Comparison of ENCODE assay signal across 8 cellular contexts in the genomic region with DNA sequence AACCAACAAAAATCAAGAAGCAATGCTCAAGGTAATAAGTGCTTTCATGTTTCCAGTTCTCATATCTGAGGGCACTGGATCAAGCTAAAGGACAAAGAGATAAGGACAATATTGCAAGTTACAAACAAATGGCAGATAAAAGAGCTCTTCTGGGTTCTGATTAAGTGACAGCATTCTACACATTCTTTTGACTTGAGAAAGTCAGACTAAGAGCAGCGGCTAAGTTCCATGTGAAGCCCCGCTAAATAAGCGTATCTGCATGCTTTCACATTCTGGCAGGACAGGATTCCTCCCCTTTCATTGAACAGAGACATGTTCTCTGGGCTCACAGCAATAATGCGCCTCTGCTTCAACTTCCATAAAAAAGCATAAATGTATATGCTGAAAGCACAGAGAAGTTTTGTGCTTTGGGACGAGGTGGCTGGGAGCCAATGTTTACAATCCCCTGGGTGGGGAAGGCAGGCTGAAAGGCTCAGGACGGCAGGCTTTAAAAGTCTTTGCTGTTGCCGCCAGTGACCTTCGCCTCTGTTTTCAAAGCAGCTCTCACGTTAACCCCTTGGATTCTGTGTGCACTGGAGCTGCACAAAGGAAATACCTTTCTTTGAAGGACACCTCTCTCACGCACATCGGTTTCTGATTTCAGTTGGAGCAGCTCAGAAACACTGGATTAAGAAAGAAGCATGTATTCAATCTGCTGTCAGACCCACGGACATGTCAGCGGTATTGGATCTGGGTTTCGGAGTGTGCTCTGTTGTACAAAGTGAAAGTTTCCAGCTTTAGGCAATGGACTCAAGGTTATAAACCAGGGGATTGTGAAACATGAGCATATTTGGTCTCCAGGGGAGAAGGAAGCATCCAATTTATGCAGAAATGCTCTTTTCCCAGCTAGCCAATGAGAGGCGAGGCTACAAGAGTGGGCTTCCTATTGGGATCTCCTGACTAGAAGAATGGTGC.
A peak's percentile ranks its signal among the peaks of the same experiment; 100 is the strongest.
DNase-seq lines count a peak whose midpoint lies in the region; ATAC-seq, FAIRE-seq and TF ChIP-seq lines count a peak whose summit lies in the region.

No MANE protein-coding gene starts in this region.

- FAIRE-seq in bronchial epithelial cell (lab: Jason Lieb, UNC) (no peak), keratinocyte (lab: Jason Lieb, UNC) (peak; percentile 43), small intestine (lab: Jason Lieb, UNC) (no peak), frontal cortex (lab: Jason Lieb, UNC) (no peak)

- H3K79me2 ChIP-seq in keratinocyte (ENCODE audit: control insufficient read depth, insufficient read depth, low read length) = peaks cover 65% of the 10 kb centered on the region

- no peaks in the 10 kb centered on the region; the same call in 1 of the 2 replicates for H3K4me1 ChIP-seq in ES-I3 (ENCODE audit: insufficient read depth, low read length)
- H3K4me1 ChIP-seq in keratinocyte (ENCODE audit: control insufficient read depth, extremely low read depth, insufficient read depth, low read length) = peaks cover 4% of the 10 kb centered on the region
- H3K4me1 ChIP-seq in small intestine (ENCODE audit: control insufficient read depth in 2 of 2, insufficient read depth in 1 of 2, low read depth in 1 of 2, low read length in 1 of 2) = peaks cover 0 to 4% of the 10 kb centered on the region in 2 donors

- H3K27ac ChIP-seq in keratinocyte (ENCODE audit: control insufficient read depth, insufficient read depth, low read length) = peak overlapping the region; percentile 46
- H3K27ac ChIP-seq in small intestine (ENCODE audit: low read depth in 1 of 2, low read length in 1 of 2) = peak overlapping the region; percentile 77 to 81

- no peaks in the 10 kb centered on the region for H3K9me3 ChIP-seq in ES-I3 (ENCODE audit: control insufficient read depth, insufficient read depth, low read length)
- no peaks in the 10 kb centered on the region for H3K9me3 ChIP-seq in keratinocyte (ENCODE audit: control insufficient read depth, low read depth, low read length)
- H3K9me3 ChIP-seq in small intestine (ENCODE audit: control insufficient read depth, low read depth) = no peaks in the 10 kb centered on the region

- no peaks in the 10 kb centered on the region for H3K36me3 ChIP-seq in ES-I3 (ENCODE audit: insufficient read depth, low read length)
- no peaks in the 10 kb centered on the region for H3K36me3 ChIP-seq in bronchial epithelial cell (ENCODE audit: control insufficient read depth, insufficient read depth, low read length)
- H3K36me3 ChIP-seq in keratinocyte (ENCODE audit: control insufficient read depth in 2 of 2, extremely low read depth in 1 of 2, insufficient read depth in 2 of 2, low read length in 2 of 2) = peaks cover 0 to 4% of the 10 kb centered on the region in 2 experiments
- H3K36me3 ChIP-seq in small intestine (ENCODE audit: control insufficient read depth in 2 of 2, insufficient read depth in 2 of 2, low read length in 2 of 2) = no peaks in the 10 kb centered on the region

- dilution Hi-C loops in keratinocyte (cut with MboI; ENCODE audit: extremely low pct_ligation_motif_present, low sequenced_read_pairs) = no loop called here

- DNase-seq in NCI-H2227 (lab: John Stamatoyannopoulos, UW; ENCODE audit: unreplicated experiment) (peak; percentile 35), bronchial epithelial cell (ENCODE audit: low read depth) (peak; percentile 38), keratinocyte (ENCODE audit: low read depth, low spot score) (no peak), small intestine (peak; percentile 91), NCI-H187 (lab: John Stamatoyannopoulos, UW) (no peak), frontal cortex (ENCODE audit: low spot score in 2 of 2) (no peak)

- H3K9me1 ChIP-seq in keratinocyte (ENCODE audit: control insufficient read depth, extremely low read depth, insufficient read depth, low read length) = no peaks in the 10 kb centered on the region

- ATAC-seq in HG03520 (IDR thresholded peaks at IDR 0.05; ENCODE audit: unreplicated experiment) = no peak

- H3K4me2 ChIP-seq in keratinocyte (ENCODE audit: control insufficient read depth, extremely low read depth, insufficient read depth, low read depth, low read length) = peak overlapping the region; percentile 67

- no peaks in the 10 kb centered on the region for H4K20me1 ChIP-seq in keratinocyte (ENCODE audit: control insufficient read depth, extremely low read depth, insufficient read depth, low read length)

- no peak overlapping the region for H2AFZ ChIP-seq in keratinocyte (ENCODE audit: control insufficient read depth, low read length)

- 9 to 27% (median 22%) methylated on average over 15 of the region's 15 CpGs for WGBS in small intestine, 3 donors

- H3K27me3 ChIP-seq in bronchial epithelial cell (ENCODE audit: control insufficient read depth, insufficient read depth, low read length) = no peaks in the 10 kb centered on the region
- no peaks in the 10 kb centered on the region for H3K27me3 ChIP-seq in keratinocyte (ENCODE audit: control insufficient read depth, extremely low read depth, insufficient read depth, low read length)
- H3K27me3 ChIP-seq in small intestine (ENCODE audit: control insufficient read depth in 2 of 2, insufficient read depth in 2 of 2, low read length in 2 of 2) = no peaks in the 10 kb centered on the region

- TF ChIP-seq CTCF in bronchial epithelial cell (IDR thresholded peaks at IDR 0.05; ENCODE audit: insufficient read depth, low read length, severe bottlenecking) = no peak
- no peak for TF ChIP-seq CTCF in keratinocyte (optimal IDR thresholded peaks at IDR 0.05 in 1 of 3, IDR thresholded peaks at IDR 0.05 in 1 of 3, conservative IDR thresholded peaks at IDR 0.05 in 1 of 3; ENCODE audit: extremely low read depth in 1 of 3, insufficient read depth in 2 of 3, low read length in 3 of 3)

- peak overlapping the region; percentile 60 for H3K9ac ChIP-seq in ES-I3 (ENCODE audit: low read depth, low read length)
- peak overlapping the region; percentile 14 for H3K9ac ChIP-seq in keratinocyte (ENCODE audit: control insufficient read depth, extremely low read depth, insufficient read depth, low read length)

- peak overlapping the region; percentile 18 for H3K4me3 ChIP-seq in bronchial epithelial cell (ENCODE audit: low read depth, low read length)
- peak overlapping the region in 2 of 3 experiments; percentile 0 to 37 for H3K4me3 ChIP-seq in keratinocyte (ENCODE audit: control insufficient read depth in 2 of 3, extremely low read depth in 1 of 3, insufficient read depth in 2 of 3, low read depth in 1 of 3, low read length in 3 of 3)
- peak overlapping the region; percentile 6 to 60 for H3K4me3 ChIP-seq in small intestine (ENCODE audit: low read depth in 1 of 2, low read length in 2 of 2)

Comparison
In these comparisons a context has a peak if more than half of its experiments do, and no peak if none do; other contexts are left out.
1. DNase-seq: peak in NCI-H2227 (single experiment), bronchial epithelial cell (single experiment) and small intestine (single experiment); none in keratinocyte (single experiment), NCI-H187 (0 of 2) and frontal cortex (0 of 2).
2. Peak in every context shown above with its lines, with median percentiles within 50 percentile points of each other: H3K4me3 ChIP-seq.